In genomic region chr2:9971105-9971818, GRCh38 we compare ENCODE assay signal across 17 cellular contexts. TPM values are rescaled to one million over a fixed set of nuclear protein-coding genes. Genes with fewer than 3 reads are reported as not detected.
DNase-seq lines count a peak whose midpoint lies in the region; ATAC-seq, FAIRE-seq and TF ChIP-seq lines count a peak whose summit lies in the region.
"Had no signal": no experiment of that assay in that cellular context is flagged by ENCODE, and none has a peak within 500 bp of the region (broad histone marks: within the 10 kb centered on the region; RNA-seq: fewer than 3 reads in every experiment).

No MANE protein-coding gene starts in this region.

- H3K27ac Mint-ChIP-seq in mesothelial cell of epicardium = peak overlapping the region; percentile 4

- peaks cover 78% of the 10 kb centered on the region for H3K4me1 Mint-ChIP-seq in mesothelial cell of epicardium

- TF ChIP-seq CTCF in PC-9 (conservative IDR thresholded peaks at IDR 0.05) (no peak), mesothelial cell of epicardium (IDR thresholded peaks at IDR 0.05; ENCODE audit: unreplicated experiment) (no peak)

- CTCF ChIA-PET in PC-9 (lab: Charles Lee) = interaction anchor here (0.7 to 1.2 kb wide), 2 partner anchors 171 to 174 kb away, joined by 3 to 7 read pairs; no protein-coding TSS in a partner anchor

- peaks cover 28% of the 10 kb centered on the region; the same call in 1 of the 2 replicates for H3K36me3 ChIP-seq in PC-9 (ENCODE audit: low read depth)

- H3K27ac ChIP-seq in PC-9 = peak overlapping the region; percentile 76

- H3K27me3 Mint-ChIP-seq in mesothelial cell of epicardium (ENCODE audit: low read depth) = no peaks in the 10 kb centered on the region

- intact Hi-C loops in PC-9 (cut with micrococcal nuclease; ENCODE audit: unreplicated experiment) = loop anchor here (2.0 kb wide), 1 partner anchor 66 kb away; no protein-coding TSS in a partner anchor

- no peak for FAIRE-seq in GM19239 (lab: Jason Lieb, UNC)

- H3K4me3 ChIP-seq in PC-9 = peak overlapping the region; percentile 20; the same call in 1 of the 2 replicates
- H3K4me3 ChIP-seq: testis had no signal

- no peaks in the 10 kb centered on the region for H3K27me3 ChIP-seq in PC-9 (ENCODE audit: insufficient read depth, low read depth)
- H3K27me3 ChIP-seq: testis had no signal

- H3F3A ChIP-seq in PC-9 (ENCODE audit: insufficient read depth, low read depth) = peaks cover 48% of the 10 kb centered on the region

- H3K4me1 ChIP-seq in PC-9 (replicated peaks; ENCODE audit: insufficient read depth) = peaks cover 60% of the 10 kb centered on the region
- H3K4me1 ChIP-seq: testis had no signal

- peaks cover 18% of the 10 kb centered on the region for H3K79me2 ChIP-seq in PC-9 (ENCODE audit: low read depth)

- no peak overlapping the region for H3K4me3 Mint-ChIP-seq in mesothelial cell of epicardium

- DNase-seq in PC-9 (peak; percentile 31 to 95), mesothelial cell of epicardium (ENCODE audit: low spot score in 2 of 2, unreplicated experiment in 2 of 2) (no peak), GM19239 (ENCODE audit: insufficient read length, low spot score) (no peak), 8988T (no peak), iPS-NIHi7 (ENCODE audit: extremely low spot score) (no peak)
- no peak for DNase-seq in activated CD4-positive, CD25-positive, alpha-beta regulatory T cell (lab: John Stamatoyannopoulos, UW)
- DNase-seq: activated CD4-positive, alpha-beta T cell treated with anti-CD3 and anti-CD28 coated beads, Interleukin-2, amount 50 U/mL, for 1 hour; activated naive CD4-positive, alpha-beta T cell; aorta; C1 segment of cervical spinal cord; left cardiac atrium; midbrain; NCI-H1092 treated with DMSO at 0.1 percent for 48 hours; NCI-H69; SIG-M5; testis had no signal

- H3K4me2 ChIP-seq in PC-9 = peak overlapping the region; percentile 63

- no peaks in the 10 kb centered on the region for H4K20me1 ChIP-seq in PC-9 (ENCODE audit: insufficient read depth)

- H3K9me3 ChIP-seq in PC-9 (ENCODE audit: insufficient read depth, low read depth) = no peaks in the 10 kb centered on the region
- H3K9me3 ChIP-seq: testis had no signal

- POLR2A ChIA-PET in PC-9 (lab: Charles Lee; ENCODE audit: unreplicated experiment) = no interaction called here

- H3K9me2 ChIP-seq in PC-9 (ENCODE audit: insufficient read depth) = no peaks in the 10 kb centered on the region

- no TSS peak for BruUV-seq in PC-9 (replicated peaks; lab: Mats Ljungman, UMichigan)

- peak; percentile 56 for ATAC-seq in esophagus mucosa

- H3K9me3 Mint-ChIP-seq in mesothelial cell of epicardium = no peaks in the 10 kb centered on the region

- no peak overlapping the region for H2AFZ ChIP-seq in PC-9

- peaks cover 4% of the 10 kb centered on the region for H3K36me3 Mint-ChIP-seq in mesothelial cell of epicardium

RNA-seq across cellular contexts. Expression of gene GRHL1, which starts 19.8 kb away (rescaled TPM):
- total RNA-seq in PC-9 (2021) (8.6 and 10.6 TPM in 2 replicates), esophagus mucosa (123 TPM), mesothelial cell of epicardium (8.2 to 10.4 TPM (median 9.7 TPM) in 3 replicates)

Comparison
In these comparisons a context has a peak if more than half of its experiments do, and no peak if none do; other contexts are left out.
1. DNase-seq: peak in PC-9 (2 of 2); none in mesothelial cell of epicardium (0 of 2), GM19239 (single experiment), 8988T (single experiment), iPS-NIHi7 (single experiment) and activated CD4-positive, CD25-positive, alpha-beta regulatory T cell (0 of 4).
2. RNA of gene GRHL1, which starts 19.8 kb away (total RNA-seq): 123 TPM in esophagus mucosa (single experiment); 8.6 to 10.6 TPM in PC-9 and 8.2 to 10.4 TPM in mesothelial cell of epicardium; every median in the first group is over 10 times any median in the second.